17 cellular contexts compared by ENCODE assay signal in the genomic region with DNA sequence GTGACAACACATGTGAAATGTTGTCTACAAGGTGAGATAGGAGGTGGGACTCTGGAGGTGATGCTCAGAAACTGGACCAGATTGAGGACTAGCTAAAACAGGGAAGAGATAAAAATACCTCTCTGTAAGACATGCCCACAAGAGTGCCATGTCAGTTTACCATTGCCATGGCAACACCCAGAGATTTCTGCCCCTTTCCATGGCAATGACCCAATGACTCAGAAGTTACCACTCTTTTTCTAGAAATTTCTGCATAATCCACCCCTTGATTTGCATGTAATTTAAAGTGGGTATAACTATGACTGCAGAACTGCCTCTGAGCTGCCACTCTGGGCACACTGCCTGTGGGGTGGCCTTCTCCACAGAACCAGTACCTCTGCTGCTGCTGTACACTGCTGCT. TPM values are rescaled to one million over a fixed set of nuclear protein-coding genes. Genes with fewer than 3 reads are reported as not detected.
DNase-seq lines count a peak whose midpoint lies in the region; ATAC-seq, FAIRE-seq and TF ChIP-seq lines count a peak whose summit lies in the region.
"Had no signal": no experiment of that assay in that cellular context is flagged by ENCODE, and none has a peak within 500 bp of the region (broad histone marks: within the 10 kb centered on the region; RNA-seq: fewer than 3 reads in every experiment).

No MANE protein-coding gene starts in this region.

- H3K27ac ChIP-seq in small intestine (ENCODE audit: low read depth in 1 of 2, low read length in 1 of 2) (peak overlapping the region in 1 of 2 donors; percentile 15), thyroid gland (no peak overlapping the region), smooth muscle cell (ENCODE audit: low read depth) (no peak overlapping the region)

- H3K4me3 ChIP-seq in small intestine (ENCODE audit: low read depth in 1 of 2, low read length in 2 of 2): no peak overlapping the region
- no peak overlapping the region for H3K4me3 ChIP-seq in thyroid gland (replicated peaks in 1 of 3)
- H3K4me3 ChIP-seq in smooth muscle cell: no peak overlapping the region
- H3K4me3 ChIP-seq: K562 had no signal

- H3K4me2 ChIP-seq in smooth muscle cell: no peak overlapping the region

- H3K27me3 ChIP-seq in small intestine (ENCODE audit: control insufficient read depth in 2 of 2, insufficient read depth in 2 of 2, low read length in 2 of 2): no peaks in the 10 kb centered on the region
- H3K27me3 ChIP-seq in thyroid gland: no peaks in the 10 kb centered on the region
- H3K27me3 ChIP-seq in smooth muscle cell (ENCODE audit: low read depth): no peaks in the 10 kb centered on the region

- peaks cover 54% of the 10 kb centered on the region for H3K4me1 Mint-ChIP-seq in activated CD4-positive, alpha-beta T cell treated with anti-CD3 and anti-CD28 coated beads for 36 hours
- peaks cover 46% of the 10 kb centered on the region for H3K4me1 Mint-ChIP-seq in activated CD4-positive, alpha-beta memory T cell treated with anti-CD3 and anti-CD28 coated beads, Interleukin-2, amount 10 ng/mL, durations not matched to agents 7 days and 5 days
- peaks cover 58 to 84% (median 77%) of the 10 kb centered on the region in 3 donors for H3K4me1 Mint-ChIP-seq in naive B cell

- TF ChIP-seq CTCF in thyroid gland (IDR thresholded peaks at IDR 0.05): no peak
- no peak for TF ChIP-seq CTCF in smooth muscle cell (IDR thresholded peaks at IDR 0.05; ENCODE audit: borderline replicate concordance, insufficient read depth, poor library complexity, severe bottlenecking)

- ATAC-seq in activated CD4-positive, alpha-beta T cell treated with anti-CD3 and anti-CD28 coated beads for 36 hours: peak; percentile 55
- ATAC-seq in naive B cell (ENCODE audit: low read depth in 2 of 2): peak; percentile 23 to 35
- ATAC-seq: K562, left ventricle myocardium superior, Right ventricle myocardium inferior had no signal

- CTCF ChIA-PET in activated CD4-positive, alpha-beta T cell treated with anti-CD3 and anti-CD28 coated beads for 36 hours (lab: Charles Lee): interaction anchor here (0.7 to 1.5 kb wide), 2 partner anchors 8 to 13 kb away, joined by 3 to 7 read pairs; no protein-coding TSS in a partner anchor
- CTCF ChIA-PET in activated CD4-positive, alpha-beta memory T cell treated with anti-CD3 and anti-CD28 coated beads, Interleukin-2, amount 10 ng/mL, durations not matched to agents 7 days and 5 days (lab: Charles Lee): interaction anchor here (0.8 to 6.5 kb wide), 6 partner anchors 8 to 243 kb away, joined by 3 to 43 read pairs (median 4); no protein-coding TSS in a partner anchor

- H3K36me3 Mint-ChIP-seq in activated CD4-positive, alpha-beta T cell treated with anti-CD3 and anti-CD28 coated beads for 36 hours (ENCODE audit: low read depth): no peaks in the 10 kb centered on the region
- peaks cover 14% of the 10 kb centered on the region for H3K36me3 Mint-ChIP-seq in activated CD4-positive, alpha-beta memory T cell treated with anti-CD3 and anti-CD28 coated beads, Interleukin-2, amount 10 ng/mL, durations not matched to agents 7 days and 5 days (ENCODE audit: low read depth)
- peaks cover 4 to 6% of the 10 kb centered on the region in 2 donors for H3K36me3 Mint-ChIP-seq in naive B cell

- in situ Hi-C loops in GM18951 (cut with MboI; ENCODE audit: low sequenced_read_pairs, unreplicated experiment): no loop called here

- TF ChIP-seq POLR2A in GM18951 (IDR thresholded peaks at IDR 0.05; ENCODE audit: extremely low read depth, insufficient read depth, insufficient read length) (peak; percentile 29), thyroid gland (IDR thresholded peaks at IDR 0.05) (no peak)

- H3K9ac ChIP-seq in smooth muscle cell (ENCODE audit: low read depth): no peak overlapping the region

- H3K4me1 ChIP-seq in small intestine (ENCODE audit: control insufficient read depth in 2 of 2, insufficient read depth in 1 of 2, low read depth in 1 of 2, low read length in 1 of 2) (no peaks in the 10 kb centered on the region), thyroid gland (peaks cover 0 to 9% of the 10 kb centered on the region in 2 donors), smooth muscle cell (ENCODE audit: low read depth) (no peaks in the 10 kb centered on the region)

- H3K79me2 ChIP-seq in smooth muscle cell (ENCODE audit: low read depth): no peaks in the 10 kb centered on the region

- POLR2A ChIA-PET in activated CD4-positive, alpha-beta T cell treated with anti-CD3 and anti-CD28 coated beads for 36 hours (lab: Charles Lee): interaction anchor here (1.0 kb wide), 1 partner anchor 30 kb away, joined by 4 read pairs; no protein-coding TSS in a partner anchor
- POLR2A ChIA-PET in activated CD4-positive, alpha-beta memory T cell treated with anti-CD3 and anti-CD28 coated beads, Interleukin-2, amount 10 ng/mL, durations not matched to agents 7 days and 5 days (lab: Charles Lee): interaction anchor here (0.7 to 7.9 kb wide), 6 partner anchors 10 to 566 kb away, joined by 3 to 75 read pairs (median 8); a partner anchor contains a TSS

- H3K9me3 ChIP-seq in small intestine (ENCODE audit: control insufficient read depth, low read depth) (no peaks in the 10 kb centered on the region), thyroid gland (no peaks in the 10 kb centered on the region), smooth muscle cell (replicated peaks; ENCODE audit: low read depth) (no peaks in the 10 kb centered on the region)

- no peak overlapping the region for H3K4me3 Mint-ChIP-seq in activated CD4-positive, alpha-beta T cell treated with anti-CD3 and anti-CD28 coated beads for 36 hours
- H3K4me3 Mint-ChIP-seq in activated CD4-positive, alpha-beta memory T cell treated with anti-CD3 and anti-CD28 coated beads, Interleukin-2, amount 10 ng/mL, durations not matched to agents 7 days and 5 days: no peak overlapping the region
- peak overlapping the region; percentile 34 to 87 (median 70) for H3K4me3 Mint-ChIP-seq in naive B cell

- no peak for FAIRE-seq in small intestine (lab: Jason Lieb, UNC)
- FAIRE-seq: D721Med, K562 had no signal

- H3K27me3 Mint-ChIP-seq in activated CD4-positive, alpha-beta T cell treated with anti-CD3 and anti-CD28 coated beads for 36 hours: no peaks in the 10 kb centered on the region
- no peaks in the 10 kb centered on the region for H3K27me3 Mint-ChIP-seq in activated CD4-positive, alpha-beta memory T cell treated with anti-CD3 and anti-CD28 coated beads, Interleukin-2, amount 10 ng/mL, durations not matched to agents 7 days and 5 days
- no peaks in the 10 kb centered on the region for H3K27me3 Mint-ChIP-seq in naive B cell

- H3K27ac Mint-ChIP-seq in activated CD4-positive, alpha-beta T cell treated with anti-CD3 and anti-CD28 coated beads for 36 hours: peak overlapping the region; percentile 37
- H3K27ac Mint-ChIP-seq in activated CD4-positive, alpha-beta memory T cell treated with anti-CD3 and anti-CD28 coated beads, Interleukin-2, amount 10 ng/mL, durations not matched to agents 7 days and 5 days: peak overlapping the region; percentile 56
- H3K27ac Mint-ChIP-seq in naive B cell: peak overlapping the region; percentile 78 to 98 (median 96)

- peaks cover 2% of the 10 kb centered on the region for H3K9me3 Mint-ChIP-seq in activated CD4-positive, alpha-beta T cell treated with anti-CD3 and anti-CD28 coated beads for 36 hours (ENCODE audit: low read depth)
- peaks cover 6% of the 10 kb centered on the region for H3K9me3 Mint-ChIP-seq in activated CD4-positive, alpha-beta memory T cell treated with anti-CD3 and anti-CD28 coated beads, Interleukin-2, amount 10 ng/mL, durations not matched to agents 7 days and 5 days
- peaks cover 0 to 9% (median 5%) of the 10 kb centered on the region in 7 donors for H3K9me3 Mint-ChIP-seq in naive B cell

- peak; percentile 54 for DNase-seq in activated CD4-positive, alpha-beta T cell treated with anti-CD3 and anti-CD28 coated beads for 36 hours
- no peak for DNase-seq in activated CD4-positive, alpha-beta T cell treated with anti-CD3 and anti-CD28 coated beads, Interleukin-2, amount 50 U/mL, for 48 hours
- DNase-seq in activated CD4-positive, alpha-beta memory T cell treated with anti-CD3 and anti-CD28 coated beads, Interleukin-2, amount 10 ng/mL, durations not matched to agents 7 days and 5 days: no peak
- DNase-seq in naive B cell (peak; percentile 48), small intestine (no peak), thyroid gland (no peak), smooth muscle cell (lab: John Stamatoyannopoulos, UW; ENCODE audit: unreplicated experiment) (no peak)
- DNase-seq: 8988T; central memory CD4-positive, alpha-beta T cell; left ventricle myocardium superior; NCI-H1694; NCI-H526 treated with DMSO at 0.1 percent for 48 hours; trophoblast cell had no signal

- no peak overlapping the region for H2AFZ ChIP-seq in smooth muscle cell (ENCODE audit: low read depth)

- intact Hi-C loops in activated CD4-positive, alpha-beta T cell treated with anti-CD3 and anti-CD28 coated beads for 36 hours (cut with DNase I, micrococcal nuclease): no loop called here
- intact Hi-C loops in thyroid gland (cut with DNase I): no loop called here

- H4K20me1 ChIP-seq in smooth muscle cell (ENCODE audit: low read depth): no peaks in the 10 kb centered on the region

- H3K36me3 ChIP-seq in small intestine (ENCODE audit: control insufficient read depth in 2 of 2, insufficient read depth in 2 of 2, low read length in 2 of 2) (no peaks in the 10 kb centered on the region), thyroid gland (no peaks in the 10 kb centered on the region), smooth muscle cell (ENCODE audit: low read depth) (no peaks in the 10 kb centered on the region)

- H3F3A ChIP-seq in smooth muscle cell (ENCODE audit: low read depth): peaks cover 5% of the 10 kb centered on the region

RNA-seq across cellular contexts. Expression of a gene that starts 28.1 kb away (rescaled TPM):
- total RNA-seq in activated CD4-positive, alpha-beta T cell treated with anti-CD3 and anti-CD28 coated beads for 36 hours: 10 to 100 TPM; 34.1 to 41.0 TPM
- 100 to 1,000 TPM; 137 to 140 TPM for total RNA-seq in activated CD4-positive, alpha-beta memory T cell treated with anti-CD3 and anti-CD28 coated beads, Interleukin-2, amount 10 ng/mL, durations not matched to agents 7 days and 5 days
- polyA plus RNA-seq in naive B cell (ENCODE audit: low read depth in 6 of 6): 10 to 100 TPM; 28.7 to 51.7 (median 41.8) TPM
- 10 to 100 TPM; 29.5 to 42.6 (median 30.0) TPM for polyA plus RNA-seq in small intestine
- 100 to 1,000 TPM in 1 of 4 donors, 10 to 100 TPM in 3; 29.6 to 111 (median 34.0) TPM for total RNA-seq in thyroid gland
- 103 and 105 TPM in 2 replicates for total RNA-seq in smooth muscle cell
- 46.1 and 70.3 TPM in 2 replicates for polyA plus RNA-seq in smooth muscle cell

Comparison
In these comparisons a context has a peak if more than half of its experiments do, and no peak if none do; other contexts are left out.
1. DNase-seq: peak in activated CD4-positive, alpha-beta T cell treated with anti-CD3 and anti-CD28 coated beads for 36 hours (single experiment) and naive B cell (single experiment); none in activated CD4-positive, alpha-beta T cell treated with anti-CD3 and anti-CD28 coated beads, Interleukin-2, amount 50 U/mL, for 48 hours (0 of 2), activated CD4-positive, alpha-beta memory T cell treated with anti-CD3 and anti-CD28 coated beads, Interleukin-2, amount 10 ng/mL, durations not matched to agents 7 days and 5 days (single experiment), small intestine (single experiment), thyroid gland (0 of 2) and smooth muscle cell (single experiment).
2. H3K27ac Mint-ChIP-seq: peak in every context shown above with its lines; median percentile 96 in naive B cell; 56 in activated CD4-positive, alpha-beta memory T cell treated with anti-CD3 and anti-CD28 coated beads, Interleukin-2, amount 10 ng/mL, durations not matched to agents 7 days and 5 days; 37 in activated CD4-positive, alpha-beta T cell treated with anti-CD3 and anti-CD28 coated beads for 36 hours.
3. H3K4me3 Mint-ChIP-seq: peak in naive B cell (8 of 8); none in activated CD4-positive, alpha-beta T cell treated with anti-CD3 and anti-CD28 coated beads for 36 hours (single experiment) and activated CD4-positive, alpha-beta memory T cell treated with anti-CD3 and anti-CD28 coated beads, Interleukin-2, amount 10 ng/mL, durations not matched to agents 7 days and 5 days (single experiment).